ENCODE assay signal across 14 cellular contexts in the genomic region with DNA sequence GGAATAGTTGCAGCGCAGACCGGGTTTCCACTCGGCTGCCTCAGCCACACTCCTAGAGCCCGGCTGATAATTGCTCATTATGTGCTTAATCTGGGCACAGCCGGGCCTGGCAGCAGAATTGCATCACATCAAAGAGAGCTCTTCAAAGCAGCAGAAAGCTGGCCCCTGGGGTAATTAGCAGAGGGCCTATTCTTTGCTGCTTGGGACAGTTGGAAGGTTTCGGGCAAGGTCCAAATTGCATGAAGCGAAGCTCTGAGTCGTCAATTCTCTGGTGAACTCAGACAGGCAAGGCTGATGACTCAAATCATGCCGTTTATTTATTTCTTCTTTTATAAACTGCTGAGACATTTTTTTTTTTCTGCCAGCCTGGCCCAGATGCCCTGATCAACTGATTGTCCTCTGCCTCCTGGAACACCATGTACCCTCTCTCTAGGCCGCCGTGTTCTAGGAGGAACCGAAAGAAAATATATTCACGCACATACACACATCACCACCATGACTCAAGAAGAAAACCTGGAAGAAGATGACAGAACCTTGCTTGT.
DNase-seq lines count a peak whose midpoint lies in the region; ATAC-seq and TF ChIP-seq lines count a peak whose summit lies in the region.
"Had no signal": no experiment of that assay in that cellular context is flagged by ENCODE, and none has a peak within 500 bp of the region (broad histone marks: within the 10 kb centered on the region; RNA-seq: fewer than 3 reads in every experiment).

No MANE protein-coding gene starts in this region.

- H3K4me3 Mint-ChIP-seq in naive thymus-derived CD8-positive, alpha-beta T cell = no peak overlapping the region
- H3K4me3 Mint-ChIP-seq in osteocyte (ENCODE audit: unreplicated experiment) = no peak overlapping the region
- H3K4me3 Mint-ChIP-seq: activated T-cell treated with anti-CD3 and anti-CD28 coated beads, Interleukin-2, amount 50 U/mL, for 4 hours; HFFc6; naive thymus-derived CD4-positive, alpha-beta T cell had no signal

- H3K27me3 Mint-ChIP-seq in naive thymus-derived CD8-positive, alpha-beta T cell = peaks cover 4 to 69% (median 21%) of the 10 kb centered on the region in 5 donors
- H3K27me3 Mint-ChIP-seq in osteocyte (ENCODE audit: unreplicated experiment) = no peaks in the 10 kb centered on the region

- peaks cover 0 to 15% (median 2%) of the 10 kb centered on the region in 9 donors for H3K9me3 Mint-ChIP-seq in naive thymus-derived CD8-positive, alpha-beta T cell
- H3K9me3 Mint-ChIP-seq in osteocyte (ENCODE audit: unreplicated experiment) = peaks cover 4% of the 10 kb centered on the region

- H3K36me3 Mint-ChIP-seq in naive thymus-derived CD8-positive, alpha-beta T cell = peaks cover 0 to 2% (median 0%) of the 10 kb centered on the region in 3 donors
- H3K36me3 Mint-ChIP-seq in osteocyte (ENCODE audit: unreplicated experiment) = no peaks in the 10 kb centered on the region

- ATAC-seq in naive thymus-derived CD8-positive, alpha-beta T cell = no peak
- ATAC-seq: activated T-cell treated with anti-CD3 and anti-CD28 coated beads, Interleukin-2, amount 50 U/mL, for 4 hours; naive thymus-derived CD4-positive, alpha-beta T cell had no signal

- DNase-seq in GM12865 (ENCODE audit: low read depth) = peak; percentile 25
- peak; percentile 65 for DNase-seq in NCI-H2171 (lab: John Stamatoyannopoulos, UW)
- peak; percentile 11 for DNase-seq in glomerular visceral epithelial cell (ENCODE audit: extremely low spot score)
- DNase-seq in retina = peak; percentile 82
- DNase-seq in coronary artery (ENCODE audit: low spot score) = no peak
- no peak for DNase-seq in naive thymus-derived CD8-positive, alpha-beta T cell
- no peak for DNase-seq in osteocyte (ENCODE audit: extremely low spot score, unreplicated experiment)
- DNase-seq: activated T-cell treated with anti-CD3 and anti-CD28 coated beads, Interleukin-2, amount 50 U/mL, for 4 hours; HFFc6; naive thymus-derived CD4-positive, alpha-beta T cell; NCI-H510A treated with DMSO at 0.1 percent for 48 hours; WERI-Rb-1 had no signal

- no peak overlapping the region for H3K27ac Mint-ChIP-seq in naive thymus-derived CD8-positive, alpha-beta T cell
- H3K27ac Mint-ChIP-seq in osteocyte (ENCODE audit: unreplicated experiment) = no peak overlapping the region
- H3K27ac Mint-ChIP-seq: HFFc6 had no signal

- TF ChIP-seq CTCF in GM12865 (IDR thresholded peaks at IDR 0.05; ENCODE audit: insufficient read depth, low read depth, low read length, missing control alignments) (no peak), coronary artery (IDR thresholded peaks at IDR 0.05) (no peak), osteocyte (IDR thresholded peaks at IDR 0.05) (no peak)

- H3K4me3 ChIP-seq in GM12865 (ENCODE audit: low read depth, low read length) (no peak overlapping the region), coronary artery (no peak overlapping the region)
- H3K4me3 ChIP-seq: ascending aorta, SJSA1 had no signal

- POLR2A ChIA-PET in naive thymus-derived CD8-positive, alpha-beta T cell (lab: Charles Lee) = no interaction called here

- no peak overlapping the region for H3K27ac ChIP-seq in coronary artery
- H3K27ac ChIP-seq: ascending aorta, SJSA1, WERI-Rb-1 had no signal

- H3K4me1 Mint-ChIP-seq in naive thymus-derived CD8-positive, alpha-beta T cell = no peaks in the 10 kb centered on the region
- no peaks in the 10 kb centered on the region for H3K4me1 Mint-ChIP-seq in osteocyte (ENCODE audit: unreplicated experiment)
- H3K4me1 Mint-ChIP-seq: naive thymus-derived CD4-positive, alpha-beta T cell had no signal

Comparison
In these comparisons a context has a peak if more than half of its experiments do, and no peak if none do; other contexts are left out.
1. DNase-seq: peak in GM12865 (single experiment), NCI-H2171 (single experiment), glomerular visceral epithelial cell (single experiment) and retina (single experiment); none in coronary artery (single experiment), naive thymus-derived CD8-positive, alpha-beta T cell (0 of 10) and osteocyte (single experiment).